In the genomic region with DNA sequence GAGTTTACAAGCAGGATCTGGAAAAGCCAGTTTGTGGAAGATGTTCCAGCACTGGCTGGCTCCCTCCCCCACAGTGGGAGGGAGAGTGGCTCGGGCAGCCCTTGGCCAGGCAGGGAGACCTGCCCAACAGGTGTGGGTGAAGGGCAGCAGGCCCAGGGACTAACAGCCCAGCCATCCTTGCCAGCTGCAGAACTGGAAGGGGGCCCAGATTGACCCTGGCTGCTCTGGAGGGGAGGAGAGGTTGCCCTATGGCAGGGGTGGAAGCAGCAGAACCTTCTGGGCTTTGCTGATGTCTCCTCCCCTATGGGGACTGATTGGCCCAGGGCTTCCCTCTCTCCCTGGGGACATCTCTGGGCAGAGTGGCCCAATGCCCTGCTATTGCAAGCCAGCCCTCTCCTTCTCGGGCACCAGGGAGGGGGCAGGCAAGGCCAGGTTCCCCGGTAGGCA, we compare ENCODE assay signal across 1 cellular context.
TF ChIP-seq lines count a peak whose summit lies in the region.

No MANE protein-coding gene starts in this region.

TF ChIP-seq in SK-N-SH, 30 proteins besides CTCF, POLR2A, EP300 and RAD21:
- TF ChIP-seq, protein P1, sequence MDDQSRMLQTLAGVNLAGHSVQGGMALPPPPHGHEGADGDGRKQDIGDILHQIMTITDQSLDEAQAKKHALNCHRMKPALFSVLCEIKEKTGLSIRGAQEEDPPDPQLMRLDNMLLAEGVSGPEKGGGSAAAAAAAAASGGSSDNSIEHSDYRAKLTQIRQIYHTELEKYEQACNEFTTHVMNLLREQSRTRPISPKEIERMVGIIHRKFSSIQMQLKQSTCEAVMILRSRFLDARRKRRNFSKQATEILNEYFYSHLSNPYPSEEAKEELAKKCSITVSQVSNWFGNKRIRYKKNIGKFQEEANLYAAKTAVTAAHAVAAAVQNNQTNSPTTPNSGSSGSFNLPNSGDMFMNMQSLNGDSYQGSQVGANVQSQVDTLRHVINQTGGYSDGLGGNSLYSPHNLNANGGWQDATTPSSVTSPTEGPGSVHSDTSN (IDR thresholded peaks at IDR 0.05), result no peak
- no peak for TF ChIP-seq RCOR1 (IDR thresholded peaks at IDR 0.05; ENCODE audit: low read length)
- no peak for TF ChIP-seq GATA2 (CRISPR knock-in tag; IDR thresholded peaks at IDR 0.05)
- TF ChIP-seq SMC3 (IDR thresholded peaks at IDR 0.05; ENCODE audit: low read depth, low read length), result no peak
- TF ChIP-seq FOSL2 (IDR thresholded peaks at IDR 0.05; ENCODE audit: borderline replicate concordance, low read depth), result no peak
- no peak for TF ChIP-seq USF1 (IDR thresholded peaks at IDR 0.05; ENCODE audit: borderline replicate concordance, low read depth)
- TF ChIP-seq, protein P2, sequence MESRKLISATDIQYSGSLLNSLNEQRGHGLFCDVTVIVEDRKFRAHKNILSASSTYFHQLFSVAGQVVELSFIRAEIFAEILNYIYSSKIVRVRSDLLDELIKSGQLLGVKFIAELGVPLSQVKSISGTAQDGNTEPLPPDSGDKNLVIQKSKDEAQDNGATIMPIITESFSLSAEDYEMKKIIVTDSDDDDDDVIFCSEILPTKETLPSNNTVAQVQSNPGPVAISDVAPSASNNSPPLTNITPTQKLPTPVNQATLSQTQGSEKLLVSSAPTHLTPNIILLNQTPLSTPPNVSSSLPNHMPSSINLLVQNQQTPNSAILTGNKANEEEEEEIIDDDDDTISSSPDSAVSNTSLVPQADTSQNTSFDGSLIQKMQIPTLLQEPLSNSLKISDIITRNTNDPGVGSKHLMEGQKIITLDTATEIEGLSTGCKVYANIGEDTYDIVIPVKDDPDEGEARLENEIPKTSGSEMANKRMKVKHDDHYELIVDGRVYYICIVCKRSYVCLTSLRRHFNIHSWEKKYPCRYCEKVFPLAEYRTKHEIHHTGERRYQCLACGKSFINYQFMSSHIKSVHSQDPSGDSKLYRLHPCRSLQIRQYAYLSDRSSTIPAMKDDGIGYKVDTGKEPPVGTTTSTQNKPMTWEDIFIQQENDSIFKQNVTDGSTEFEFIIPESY (IDR thresholded peaks at IDR 0.05; ENCODE audit: borderline replicate concordance, low read depth), result no peak
- TF ChIP-seq MEF2A (IDR thresholded peaks at IDR 0.05; ENCODE audit: borderline replicate concordance, low read depth), result no peak
- no peak for TF ChIP-seq CHD2 (IDR thresholded peaks at IDR 0.05; ENCODE audit: low read length, partially characterized antibody)
- no peak for TF ChIP-seq YY1 (IDR thresholded peaks at IDR 0.05; ENCODE audit: low read depth)
- TF ChIP-seq, protein P3, sequence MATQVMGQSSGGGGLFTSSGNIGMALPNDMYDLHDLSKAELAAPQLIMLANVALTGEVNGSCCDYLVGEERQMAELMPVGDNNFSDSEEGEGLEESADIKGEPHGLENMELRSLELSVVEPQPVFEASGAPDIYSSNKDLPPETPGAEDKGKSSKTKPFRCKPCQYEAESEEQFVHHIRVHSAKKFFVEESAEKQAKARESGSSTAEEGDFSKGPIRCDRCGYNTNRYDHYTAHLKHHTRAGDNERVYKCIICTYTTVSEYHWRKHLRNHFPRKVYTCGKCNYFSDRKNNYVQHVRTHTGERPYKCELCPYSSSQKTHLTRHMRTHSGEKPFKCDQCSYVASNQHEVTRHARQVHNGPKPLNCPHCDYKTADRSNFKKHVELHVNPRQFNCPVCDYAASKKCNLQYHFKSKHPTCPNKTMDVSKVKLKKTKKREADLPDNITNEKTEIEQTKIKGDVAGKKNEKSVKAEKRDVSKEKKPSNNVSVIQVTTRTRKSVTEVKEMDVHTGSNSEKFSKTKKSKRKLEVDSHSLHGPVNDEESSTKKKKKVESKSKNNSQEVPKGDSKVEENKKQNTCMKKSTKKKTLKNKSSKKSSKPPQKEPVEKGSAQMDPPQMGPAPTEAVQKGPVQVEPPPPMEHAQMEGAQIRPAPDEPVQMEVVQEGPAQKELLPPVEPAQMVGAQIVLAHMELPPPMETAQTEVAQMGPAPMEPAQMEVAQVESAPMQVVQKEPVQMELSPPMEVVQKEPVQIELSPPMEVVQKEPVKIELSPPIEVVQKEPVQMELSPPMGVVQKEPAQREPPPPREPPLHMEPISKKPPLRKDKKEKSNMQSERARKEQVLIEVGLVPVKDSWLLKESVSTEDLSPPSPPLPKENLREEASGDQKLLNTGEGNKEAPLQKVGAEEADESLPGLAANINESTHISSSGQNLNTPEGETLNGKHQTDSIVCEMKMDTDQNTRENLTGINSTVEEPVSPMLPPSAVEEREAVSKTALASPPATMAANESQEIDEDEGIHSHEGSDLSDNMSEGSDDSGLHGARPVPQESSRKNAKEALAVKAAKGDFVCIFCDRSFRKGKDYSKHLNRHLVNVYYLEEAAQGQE (IDR thresholded peaks at IDR 0.05; ENCODE audit: low read depth, low read length), result no peak
- TF ChIP-seq, protein P4, sequence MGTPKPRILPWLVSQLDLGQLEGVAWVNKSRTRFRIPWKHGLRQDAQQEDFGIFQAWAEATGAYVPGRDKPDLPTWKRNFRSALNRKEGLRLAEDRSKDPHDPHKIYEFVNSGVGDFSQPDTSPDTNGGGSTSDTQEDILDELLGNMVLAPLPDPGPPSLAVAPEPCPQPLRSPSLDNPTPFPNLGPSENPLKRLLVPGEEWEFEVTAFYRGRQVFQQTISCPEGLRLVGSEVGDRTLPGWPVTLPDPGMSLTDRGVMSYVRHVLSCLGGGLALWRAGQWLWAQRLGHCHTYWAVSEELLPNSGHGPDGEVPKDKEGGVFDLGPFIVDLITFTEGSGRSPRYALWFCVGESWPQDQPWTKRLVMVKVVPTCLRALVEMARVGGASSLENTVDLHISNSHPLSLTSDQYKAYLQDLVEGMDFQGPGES (IDR thresholded peaks at IDR 0.05; ENCODE audit: low read depth, low read length), result no peak
- TF ChIP-seq TAF1 (IDR thresholded peaks at IDR 0.05; ENCODE audit: borderline replicate concordance, low read depth, low read length), result no peak
- TF ChIP-seq ELF1 (IDR thresholded peaks at IDR 0.05), result no peak
- no peak for TF ChIP-seq GABPA (IDR thresholded peaks at IDR 0.05; ENCODE audit: low read depth)
- no peak for TF ChIP-seq SIN3A (IDR thresholded peaks at IDR 0.05; ENCODE audit: borderline replicate concordance, low read depth, low read length)
- no peak for TF ChIP-seq FOXJ3 (CRISPR knock-in tag; IDR thresholded peaks at IDR 0.05)
- no peak for TF ChIP-seq TCF12 (IDR thresholded peaks at IDR 0.05)
